1 cellular context compared by ENCODE assay signal in genomic region chr5:150103678-150104549, GRCh38.
TF ChIP-seq lines count a peak whose summit lies in the region.

No MANE protein-coding gene starts in this region.

TF ChIP-seq in GM23338, 12 proteins besides CTCF, POLR2A, EP300 and RAD21 (continued from another document):
- no peak for TF ChIP-seq ZNF462 (CRISPR knock-in tag; IDR thresholded peaks at IDR 0.05)
- no peak for TF ChIP-seq EZH2 (IDR thresholded peaks at IDR 0.05; ENCODE audit: low read depth, unreplicated experiment)
TF ChIP-seq in GM23338: peak in this region for 0.
